Comparison of ENCODE assay signal across 22 cellular contexts in genomic region chr1:166796620-166797236, GRCh38.
"Had no signal": no experiment of that assay in that cellular context is flagged by ENCODE, and none has a peak within 500 bp of the region (broad histone marks: within the 10 kb centered on the region; RNA-seq: fewer than 3 reads in every experiment).

No MANE protein-coding gene starts in this region.

- H3K36me3 ChIP-seq: colonic mucosa, esophagus squamous epithelium, gastrocnemius medialis, heart right ventricle, left lung, lower lobe of right lung had no signal

- H3K4me1 ChIP-seq: colonic mucosa, esophagus squamous epithelium, gastrocnemius medialis, heart right ventricle, left lung, lower lobe of right lung had no signal

- H3K4me3 ChIP-seq: colonic mucosa, esophagus squamous epithelium, gastrocnemius medialis, heart right ventricle, left lung, lower lobe of right lung, mucosa of descending colon had no signal

- H3K9me3 ChIP-seq: colonic mucosa, esophagus squamous epithelium, gastrocnemius medialis, heart right ventricle, left lung, lower lobe of right lung, mucosa of descending colon had no signal

- H3K27ac ChIP-seq: colonic mucosa, epithelial cell of prostate, esophagus squamous epithelium, gastrocnemius medialis, heart right ventricle, left lung, lower lobe of right lung had no signal

- H3K27me3 ChIP-seq: colonic mucosa, esophagus squamous epithelium, gastrocnemius medialis, heart right ventricle, left lung had no signal

- DNase-seq: colonic mucosa; cortex of kidney; effector CD8-positive, alpha-beta T cell; effector memory CD8-positive, alpha-beta T cell; endodermal cell; erythroblast; esophagus squamous epithelium; foreskin fibroblast; foreskin melanocyte; gastrocnemius medialis; glutamatergic neuron; head of caudate nucleus; heart right ventricle; hippocampal formation; left cardiac atrium; left ventricle myocardium superior; lower lobe of right lung; mesenchymal stem cell; mucosa of descending colon had no signal

- ATAC-seq: effector memory CD8-positive, alpha-beta T cell; esophagus mucosa; gastrocnemius medialis; heart right ventricle; left cardiac atrium; left lung; left ventricle myocardium superior; mucosa of descending colon had no signal
